ENCODE assay signal across 12 cellular contexts in the genomic region with DNA sequence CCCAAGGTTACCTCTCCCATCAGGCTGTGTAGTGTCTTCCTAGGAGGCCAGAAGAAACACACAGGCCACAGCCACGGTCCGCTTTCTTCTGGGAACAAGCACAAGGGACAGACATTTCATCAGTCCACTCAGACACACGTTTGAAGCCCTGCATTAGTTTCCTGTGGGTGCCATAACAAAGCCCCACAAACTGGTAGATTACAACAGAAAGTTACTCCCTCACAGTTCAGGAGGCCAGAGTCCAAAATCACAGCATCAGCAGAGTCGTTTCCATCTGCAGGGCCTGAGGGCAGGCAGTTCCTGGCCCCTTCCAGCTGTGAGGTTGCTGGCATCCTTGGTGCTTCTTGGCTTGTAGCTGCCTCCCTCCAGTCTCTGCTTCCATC. TPM values are rescaled to one million over a fixed set of nuclear protein-coding genes. Genes with fewer than 3 reads are reported as not detected.
DNase-seq lines count a peak whose midpoint lies in the region; ATAC-seq, FAIRE-seq and TF ChIP-seq lines count a peak whose summit lies in the region.
"Had no signal": no experiment of that assay in that cellular context is flagged by ENCODE, and none has a peak within 500 bp of the region (broad histone marks: within the 10 kb centered on the region; RNA-seq: fewer than 3 reads in every experiment).

No MANE protein-coding gene starts in this region.

- no TSS peak for BruUV-seq in OCI-LY7 (replicated peaks; lab: Mats Ljungman, UMichigan)

- H3K79me2 ChIP-seq in OCI-LY7 (ENCODE audit: insufficient read depth, low read depth, low read length), result no peaks in the 10 kb centered on the region

- POLR2A ChIA-PET in naive thymus-derived CD4-positive, alpha-beta T cell (lab: Charles Lee), result no interaction called here
- POLR2A ChIA-PET in OCI-LY7 (lab: Charles Lee), result no interaction called here

- H3K4me1 ChIP-seq in naive thymus-derived CD4-positive, alpha-beta T cell (ENCODE audit: control insufficient read depth in 2 of 2, insufficient read depth in 2 of 2, low read length in 2 of 2), result peaks cover 0 to 6% of the 10 kb centered on the region in 2 donors
- H3K4me1 ChIP-seq in OCI-LY7 (ENCODE audit: insufficient read depth, low read length, poor library complexity, severe bottlenecking), result no peaks in the 10 kb centered on the region

- H3K27me3 ChIP-seq in naive thymus-derived CD4-positive, alpha-beta T cell (ENCODE audit: control insufficient read depth in 2 of 2, insufficient read depth in 2 of 2, low read length in 2 of 2), result no peaks in the 10 kb centered on the region

- H3K9me3 Mint-ChIP-seq in activated T-cell treated with anti-CD3 and anti-CD28 coated beads, Interleukin-2, amount 50 U/mL, for 72 hours, result peaks cover 4 to 8% of the 10 kb centered on the region in 2 donors
- peaks cover 0 to 42% (median 8%) of the 10 kb centered on the region in 11 donors for H3K9me3 Mint-ChIP-seq in naive thymus-derived CD4-positive, alpha-beta T cell

- TF ChIP-seq CTCF in OCI-LY7 (conservative IDR thresholded peaks at IDR 0.05; ENCODE audit: low read length), result no peak

- H3K27me3 Mint-ChIP-seq in activated T-cell treated with anti-CD3 and anti-CD28 coated beads, Interleukin-2, amount 50 U/mL, for 72 hours (ENCODE audit: low read depth), result peaks cover 30% of the 10 kb centered on the region
- H3K27me3 Mint-ChIP-seq in naive thymus-derived CD4-positive, alpha-beta T cell, result peaks cover 0 to 6% (median 0%) of the 10 kb centered on the region in 5 donors

- no peaks in the 10 kb centered on the region for H3K36me3 ChIP-seq in naive thymus-derived CD4-positive, alpha-beta T cell (ENCODE audit: control insufficient read depth in 2 of 3, insufficient read depth in 3 of 3, low read length in 3 of 3)
- H3K36me3 ChIP-seq in OCI-LY7 (ENCODE audit: insufficient read depth, low read length), result no peaks in the 10 kb centered on the region

- ATAC-seq in activated T-cell treated with anti-CD3 and anti-CD28 coated beads, Interleukin-2, amount 50 U/mL, for 72 hours (replicated peaks in 1 of 2), result peak; percentile 28 to 47
- ATAC-seq in GM21717 (IDR thresholded peaks at IDR 0.05; ENCODE audit: unreplicated experiment), result peak; percentile 22
- peak; percentile 12 for ATAC-seq in HG03342 (IDR thresholded peaks at IDR 0.05; ENCODE audit: unreplicated experiment)
- ATAC-seq in naive thymus-derived CD4-positive, alpha-beta T cell, result no peak

- H4K20me1 ChIP-seq in OCI-LY7 (ENCODE audit: insufficient read depth, low read length), result no peaks in the 10 kb centered on the region

- CTCF ChIA-PET in naive thymus-derived CD4-positive, alpha-beta T cell (lab: Charles Lee), result no interaction called here
- CTCF ChIA-PET in OCI-LY7 (lab: Charles Lee; ENCODE audit: unreplicated experiment), result interaction anchor here (0.7 kb wide), 1 partner anchor 15 kb away, joined by 3 read pairs; no protein-coding TSS in a partner anchor

- peak overlapping the region; percentile 48 to 49 for H3K4me3 Mint-ChIP-seq in activated T-cell treated with anti-CD3 and anti-CD28 coated beads, Interleukin-2, amount 50 U/mL, for 72 hours
- peak overlapping the region in 6 of 10 donors; percentile 9 to 51 (median 24) for H3K4me3 Mint-ChIP-seq in naive thymus-derived CD4-positive, alpha-beta T cell

- DNase-seq in activated T-cell treated with anti-CD3 and anti-CD28 coated beads, Interleukin-2, amount 50 U/mL, for 72 hours, result no peak
- no peak for DNase-seq in activated T-cell treated with anti-CD3 and anti-CD28 coated beads, Interleukin-2, amount 50 U/mL, for 1 hour
- DNase-seq in naive thymus-derived CD4-positive, alpha-beta T cell, result no peak
- DNase-seq in urothelium cell line (ENCODE audit: low spot score), result no peak
- DNase-seq in OCI-LY7 (ENCODE audit: low spot score), result no peak
- no peak for DNase-seq in LoVo (ENCODE audit: low spot score)
- DNase-seq: NCI-H1436 treated with DMSO at 0.1 percent for 48 hours had no signal

- no peaks in the 10 kb centered on the region for H3K9me2 ChIP-seq in OCI-LY7 (ENCODE audit: insufficient read depth, low read length)

- intact Hi-C loops in naive thymus-derived CD4-positive, alpha-beta T cell (cut with micrococcal nuclease), result no loop called here
- intact Hi-C loops in OCI-LY7 (cut with micrococcal nuclease; ENCODE audit: unreplicated experiment), result no loop called here

- H3K27ac ChIP-seq in naive thymus-derived CD4-positive, alpha-beta T cell (ENCODE audit: low read depth, low read length), result no peak overlapping the region
- H3K27ac ChIP-seq in OCI-LY7 (ENCODE audit: low read depth, low read length, poor library complexity, severe bottlenecking), result no peak overlapping the region

- H3K27ac Mint-ChIP-seq in activated T-cell treated with anti-CD3 and anti-CD28 coated beads, Interleukin-2, amount 50 U/mL, for 72 hours, result no peak overlapping the region
- peak overlapping the region in 3 of 9 donors; percentile 65 to 73 (median 73) for H3K27ac Mint-ChIP-seq in naive thymus-derived CD4-positive, alpha-beta T cell

- no peak overlapping the region for H3K4me2 ChIP-seq in OCI-LY7 (ENCODE audit: low read length)

- peaks cover 8 to 11% of the 10 kb centered on the region in 2 donors for H3K36me3 Mint-ChIP-seq in activated T-cell treated with anti-CD3 and anti-CD28 coated beads, Interleukin-2, amount 50 U/mL, for 72 hours (ENCODE audit: insufficient read depth in 2 of 2)
- peaks cover 0 to 8% (median 0%) of the 10 kb centered on the region in 5 donors for H3K36me3 Mint-ChIP-seq in naive thymus-derived CD4-positive, alpha-beta T cell

- no peak overlapping the region for H2AFZ ChIP-seq in OCI-LY7 (ENCODE audit: low read length)

- H3K4me1 Mint-ChIP-seq in activated T-cell treated with anti-CD3 and anti-CD28 coated beads, Interleukin-2, amount 50 U/mL, for 72 hours (ENCODE audit: low read depth), result peaks cover 14% of the 10 kb centered on the region
- H3K4me1 Mint-ChIP-seq in naive thymus-derived CD4-positive, alpha-beta T cell, result peaks cover 0 to 14% (median 12%) of the 10 kb centered on the region in 7 donors

- FAIRE-seq in urothelium cell line (lab: Jason Lieb, UNC), result no peak
- FAIRE-seq: HTR-8/SVneo had no signal

- H3K9me3 ChIP-seq in naive thymus-derived CD4-positive, alpha-beta T cell (ENCODE audit: control insufficient read depth in 2 of 3, low read length in 3 of 3), result no peaks in the 10 kb centered on the region
- H3K9me3 ChIP-seq in OCI-LY7 (ENCODE audit: low read length), result peaks cover 5% of the 10 kb centered on the region

- H3K4me3 ChIP-seq in naive thymus-derived CD4-positive, alpha-beta T cell (ENCODE audit: low read length), result no peak overlapping the region
- no peak overlapping the region for H3K4me3 ChIP-seq in OCI-LY7 (ENCODE audit: low read depth, low read length, poor library complexity, severe bottlenecking)

RNA-seq across cellular contexts. Expression of a gene that starts 8.8 kb away (rescaled TPM):
- total RNA-seq in activated T-cell treated with anti-CD3 and anti-CD28 coated beads, Interleukin-2, amount 50 U/mL, for 72 hours, result not detected
- not detected for total RNA-seq in naive thymus-derived CD4-positive, alpha-beta T cell
- polyA plus RNA-seq in naive thymus-derived CD4-positive, alpha-beta T cell, result not detected
- not detected in 2 replicates for total RNA-seq in OCI-LY7 (2014; rRNA removed; shearing (Covaris generic))
- total RNA-seq in OCI-LY7 (2022), result not detected in 2 replicates
- total RNA-seq: T-helper 1 cell treated with Interleukin-12 subunit alpha and Interleukin-12 subunit beta and Interleukin-4 antibody, amounts not matched to agents 30 ng/mL and 1 ng/mL, for 36 hours had no signal
- polyA plus RNA-seq: AG04450 had no signal

RNA-seq across cellular contexts. Expression of a gene that starts 32.9 kb away (rescaled TPM):
- total RNA-seq in activated T-cell treated with anti-CD3 and anti-CD28 coated beads, Interleukin-2, amount 50 U/mL, for 72 hours, result under 1 TPM in 1 of 2 donors, not detected in 1; 0.09 TPM
- not detected for total RNA-seq in naive thymus-derived CD4-positive, alpha-beta T cell
- not detected for polyA plus RNA-seq in naive thymus-derived CD4-positive, alpha-beta T cell
- total RNA-seq in OCI-LY7 (2014; rRNA removed; shearing (Covaris generic)), result not detected in 2 replicates
- total RNA-seq in OCI-LY7 (2022), result not detected in 2 replicates
- total RNA-seq: T-helper 1 cell treated with Interleukin-12 subunit alpha and Interleukin-12 subunit beta and Interleukin-4 antibody, amounts not matched to agents 30 ng/mL and 1 ng/mL, for 36 hours had no signal
